Comparison of ENCODE assay signal across 8 cellular contexts in the genomic region with DNA sequence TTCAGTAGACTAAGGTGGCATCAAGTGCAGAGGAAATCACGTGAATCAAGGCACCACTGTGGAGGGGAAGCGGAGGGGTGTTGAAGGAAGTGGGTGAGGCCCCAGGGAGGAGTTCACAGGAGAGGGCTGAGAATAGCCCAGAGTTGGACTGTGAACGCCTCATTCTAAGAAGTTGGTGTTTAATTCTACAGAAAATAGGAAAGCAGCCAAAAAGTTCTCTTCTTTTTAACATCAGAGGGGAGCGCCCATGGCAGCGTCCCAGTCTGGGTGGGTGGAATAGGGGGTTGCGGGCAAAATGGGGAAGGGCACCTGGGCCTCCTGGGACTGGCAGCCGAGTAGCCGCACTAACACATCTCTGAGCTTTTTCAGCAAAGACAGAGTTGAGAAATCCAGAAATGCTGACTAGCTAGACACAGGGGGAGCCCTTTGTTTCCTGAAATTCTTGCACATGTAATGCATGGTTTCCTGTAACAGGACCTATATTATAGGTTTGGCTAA.
DNase-seq lines count a peak whose midpoint lies in the region; ATAC-seq and TF ChIP-seq lines count a peak whose summit lies in the region.

No MANE protein-coding gene starts in this region.

- H3K9me3 Mint-ChIP-seq in activated T-helper 17 cell treated with anti-CD3 and anti-CD28 coated beads, Interleukin-2, amount 50 U/mL, for 72 hours: no peaks in the 10 kb centered on the region

- DNase-seq in NOMO-1 treated with DMSO at 0.1 percent for 48 hours (lab: John Stamatoyannopoulos, UW; ENCODE audit: unreplicated experiment) (peak; percentile 91), psoas muscle (no peak), DMS 273 treated with DMSO at 0.1 percent for 48 hours (lab: John Stamatoyannopoulos, UW) (no peak), ovary (no peak), colonic mucosa (no peak)

- H4K20me1 ChIP-seq in BLaER1: no peaks in the 10 kb centered on the region

- peaks cover 19% of the 10 kb centered on the region for H3K4me1 Mint-ChIP-seq in activated T-helper 17 cell treated with anti-CD3 and anti-CD28 coated beads, Interleukin-2, amount 50 U/mL, for 72 hours

- no peaks in the 10 kb centered on the region for H3K36me3 Mint-ChIP-seq in activated T-helper 17 cell treated with anti-CD3 and anti-CD28 coated beads, Interleukin-2, amount 50 U/mL, for 72 hours (ENCODE audit: low read depth)

- H3K27ac ChIP-seq in BLaER1 (peak overlapping the region; percentile 75), psoas muscle (peak overlapping the region; percentile 74), ovary (no peak overlapping the region), colonic mucosa (no peak overlapping the region)

- H3K36me3 ChIP-seq in BLaER1 (no peaks in the 10 kb centered on the region), psoas muscle (ENCODE audit: insufficient read depth in 1 of 2, low read depth in 1 of 2) (peaks cover 4 to 100% of the 10 kb centered on the region in 2 donors), ovary (no peaks in the 10 kb centered on the region), colonic mucosa (no peaks in the 10 kb centered on the region)

- TF ChIP-seq CTCF in psoas muscle (IDR thresholded peaks at IDR 0.05) (no peak), ovary (IDR thresholded peaks at IDR 0.05) (no peak), colonic mucosa (IDR thresholded peaks at IDR 0.05) (no peak)

- WGBS in psoas muscle, 3 donors: 60 to 69% (median 65%) methylated on average over 8 of the region's 8 CpGs
- 63 to 78% (median 76%) methylated on average over 8 of the region's 8 CpGs for WGBS in ovary, 3 donors

- peak overlapping the region; percentile 87 for H3K27ac Mint-ChIP-seq in activated T-helper 17 cell treated with anti-CD3 and anti-CD28 coated beads, Interleukin-2, amount 50 U/mL, for 72 hours

- H3K4me3 ChIP-seq in BLaER1 (peak overlapping the region; percentile 54), psoas muscle (no peak overlapping the region), ovary (no peak overlapping the region), colonic mucosa (no peak overlapping the region)

- no peaks in the 10 kb centered on the region for H3K27me3 ChIP-seq in BLaER1
- no peaks in the 10 kb centered on the region for H3K27me3 ChIP-seq in psoas muscle (ENCODE audit: insufficient read depth in 3 of 3, low read length in 2 of 3)
- no peaks in the 10 kb centered on the region for H3K27me3 ChIP-seq in ovary
- H3K27me3 ChIP-seq in colonic mucosa: no peaks in the 10 kb centered on the region

- no peak for TF ChIP-seq POLR2A in ovary (IDR thresholded peaks at IDR 0.05)

- H3K4me1 ChIP-seq in BLaER1 (peaks cover 32% of the 10 kb centered on the region), psoas muscle (peaks cover 26% of the 10 kb centered on the region), ovary (ENCODE audit: insufficient read depth) (no peaks in the 10 kb centered on the region), colonic mucosa (no peaks in the 10 kb centered on the region)

- H3K4me2 ChIP-seq in BLaER1: peak overlapping the region; percentile 85

- intact Hi-C loops in psoas muscle (cut with DNase I): no loop called here
- intact Hi-C loops in ovary (cut with DNase I): no loop called here
- intact Hi-C loops in colonic mucosa (cut with DNase I): no loop called here

- ATAC-seq in GM21529 (IDR thresholded peaks at IDR 0.05; ENCODE audit: unreplicated experiment) (peak; percentile 73), psoas muscle (no peak)
- peak; percentile 89 for ATAC-seq in activated T-helper 17 cell treated with anti-CD3 and anti-CD28 coated beads, Interleukin-2, amount 50 U/mL, for 72 hours (replicated peaks)

- peak overlapping the region; percentile 76 for H3K4me3 Mint-ChIP-seq in activated T-helper 17 cell treated with anti-CD3 and anti-CD28 coated beads, Interleukin-2, amount 50 U/mL, for 72 hours

- no peak for TF ChIP-seq EP300 in ovary (IDR thresholded peaks at IDR 0.05)

- H3K9me3 ChIP-seq in BLaER1: peaks cover 16% of the 10 kb centered on the region
- H3K9me3 ChIP-seq in psoas muscle: no peaks in the 10 kb centered on the region
- H3K9me3 ChIP-seq in ovary: no peaks in the 10 kb centered on the region
- no peaks in the 10 kb centered on the region for H3K9me3 ChIP-seq in colonic mucosa

- H3K9ac ChIP-seq in BLaER1 (peak overlapping the region; percentile 53), colonic mucosa (ENCODE audit: low read depth in 2 of 2, low read length in 2 of 2) (no peak overlapping the region)

- no peaks in the 10 kb centered on the region for H3K27me3 Mint-ChIP-seq in activated T-helper 17 cell treated with anti-CD3 and anti-CD28 coated beads, Interleukin-2, amount 50 U/mL, for 72 hours

Comparison
In these comparisons a context has a peak if more than half of its experiments do, and no peak if none do; other contexts are left out.
1. H3K27ac ChIP-seq: peak in BLaER1 (single experiment) and psoas muscle (single experiment); none in ovary (0 of 2) and colonic mucosa (single experiment).
2. ATAC-seq: peak in GM21529 (single experiment) and activated T-helper 17 cell treated with anti-CD3 and anti-CD28 coated beads, Interleukin-2, amount 50 U/mL, for 72 hours (single experiment); none in psoas muscle (0 of 4).